ENCODE assay signal across 22 cellular contexts in the genomic region with DNA sequence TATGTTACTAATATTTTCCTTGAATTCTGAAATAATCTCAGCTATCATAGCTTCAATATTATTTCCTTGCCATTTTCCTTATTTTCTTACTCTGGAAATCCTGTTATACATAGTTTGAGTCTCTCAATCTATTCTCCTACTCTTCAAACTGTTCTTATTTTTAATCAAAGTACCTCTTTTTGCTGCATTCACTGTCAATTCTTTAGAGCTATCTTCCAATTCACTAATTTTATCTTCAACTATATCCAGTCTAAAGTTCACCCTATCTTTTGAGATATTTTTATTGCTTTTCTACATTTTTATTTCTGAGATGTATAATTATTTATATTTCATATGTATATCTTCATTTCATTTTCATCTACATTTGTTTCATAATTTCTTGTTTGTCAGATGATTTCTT. TPM values are rescaled to one million over a fixed set of nuclear protein-coding genes. Genes with fewer than 3 reads are reported as not detected.
"Had no signal": no experiment of that assay in that cellular context is flagged by ENCODE, and none has a peak within 500 bp of the region (broad histone marks: within the 10 kb centered on the region; RNA-seq: fewer than 3 reads in every experiment).

No MANE protein-coding gene starts in this region.

- H3K4me1 ChIP-seq: gastrocnemius medialis, lower lobe of right lung, psoas muscle, suprapubic skin, transverse colon, upper lobe of right lung, uterus had no signal

- H3K36me3 ChIP-seq: gastrocnemius medialis, lower lobe of right lung, spleen, suprapubic skin, transverse colon, upper lobe of right lung, uterus had no signal

- H3K4me3 ChIP-seq: gastrocnemius medialis, lower lobe of right lung, psoas muscle, skin epidermis, spleen, suprapubic skin, transverse colon, upper lobe of right lung, uterus had no signal

- H3K27ac ChIP-seq: gastrocnemius medialis, lower lobe of right lung, psoas muscle, skin epidermis, spleen, suprapubic skin, transverse colon, upper lobe of right lung, uterus had no signal

- ATAC-seq: effector memory CD8-positive, alpha-beta T cell; gastrocnemius medialis; left ventricle myocardium superior; lower lobe of right lung; naive thymus-derived CD8-positive, alpha-beta T cell; psoas muscle; right cardiac atrium; stimulated activated naive B cell treated with anti-CD40 and anti-IgM and Interleukin-4, amounts not matched to agents 10 μg/mL and 1 μg/mL and 100 μg/mL, for 72 hours; upper lobe of right lung had no signal

- DNase-seq: cortex of kidney; effector memory CD8-positive, alpha-beta T cell; foreskin fibroblast; gastrocnemius medialis; head of caudate nucleus; left ventricle myocardium superior; lower lobe of right lung; naive thymus-derived CD8-positive, alpha-beta T cell; nephron progenitor cell; nucleus accumbens; posterior cingulate gyrus; psoas muscle; right cardiac atrium; spleen; stimulated activated CD4-positive, alpha-beta T cell treated with anti-CD3 and anti-CD28 coated beads, Interleukin-4, amount 100 ng/mL, for 4 hours; stimulated activated naive B cell treated with anti-CD40 and anti-IgM and Interleukin-4, amounts not matched to agents 10 μg/mL and 1 μg/mL and 100 μg/mL, for 72 hours; transverse colon; uterus had no signal

- H3K27me3 ChIP-seq: gastrocnemius medialis, transverse colon, upper lobe of right lung, uterus had no signal

- H3K9me3 ChIP-seq: gastrocnemius medialis, lower lobe of right lung, suprapubic skin, transverse colon, upper lobe of right lung, uterus had no signal

RNA-seq across cellular contexts. Expression of a gene that starts 34.4 kb away (rescaled TPM):
- total RNA-seq: mesenteric fat pad had no signal
